Comparison of ENCODE assay signal across 8 cellular contexts in genomic region chr7:64795176-64795575, GRCh38. TPM values are rescaled to one million over a fixed set of nuclear protein-coding genes. Genes with fewer than 3 reads are reported as not detected.
A peak's percentile ranks its signal among the peaks of the same experiment; 100 is the strongest.
DNase-seq lines count a peak whose midpoint lies in the region; ATAC-seq, FAIRE-seq and TF ChIP-seq lines count a peak whose summit lies in the region.

No MANE protein-coding gene starts in this region.

- H3K79me2 ChIP-seq in HepG2 (ENCODE audit: insufficient read depth, low read length) = peaks cover 7% of the 10 kb centered on the region

- TF ChIP-seq EP300 in HepG2 (IDR thresholded peaks at IDR 0.05; ENCODE audit: low read depth in 2 of 2, low read length in 2 of 2) = no peak
- TF ChIP-seq EP300 in HepG2 (CRISPR knock-in tag; IDR thresholded peaks at IDR 0.05; ENCODE audit: borderline replicate concordance) = no peak

- no peak for TF ChIP-seq POLR2A in HepG2 (IDR thresholded peaks at IDR 0.05; ENCODE audit: insufficient read depth in 1 of 2, low read depth in 2 of 2, low read length in 2 of 2)

- H3K9me3 ChIP-seq in HepG2 (ENCODE audit: low read length) = no peaks in the 10 kb centered on the region
- H3K9me3 ChIP-seq in tibial artery = no peaks in the 10 kb centered on the region

- H3K27ac Mint-ChIP-seq in activated T-cell treated with anti-CD3 and anti-CD28 coated beads, Interleukin-2, amount 50 U/mL, for 72 hours = peak overlapping the region; percentile 96
- no peak overlapping the region for H3K27ac Mint-ChIP-seq in activated naive CD8-positive, alpha-beta T cell treated with anti-CD3 and anti-CD28 coated beads for 36 hours

- TF ChIP-seq CTCF in HepG2 (CRISPR knock-in tag; IDR thresholded peaks at IDR 0.05) (no peak), tibial artery (IDR thresholded peaks at IDR 0.05) (no peak)

- no peak for FAIRE-seq in HepG2 (lab: Jason Lieb, UNC)

- no peaks in the 10 kb centered on the region for H3K9me3 Mint-ChIP-seq in activated T-cell treated with anti-CD3 and anti-CD28 coated beads, Interleukin-2, amount 50 U/mL, for 72 hours
- no peaks in the 10 kb centered on the region for H3K9me3 Mint-ChIP-seq in activated naive CD8-positive, alpha-beta T cell treated with anti-CD3 and anti-CD28 coated beads for 36 hours

- DNase-seq in activated T-cell treated with anti-CD3 and anti-CD28 coated beads, Interleukin-2, amount 50 U/mL, for 72 hours = no peak
- DNase-seq in activated T-cell treated with anti-CD3 and anti-CD28 coated beads for 4 hours (no peak), HepG2 (ENCODE audit: low spot score) (no peak), tibial artery (no peak), anterior cingulate cortex (lab: John Stamatoyannopoulos, UW) (no peak), NCI-H2081 treated with DMSO at 0.1 percent for 48 hours (lab: John Stamatoyannopoulos, UW) (no peak)
- DNase-seq in activated naive CD8-positive, alpha-beta T cell treated with anti-CD3 and anti-CD28 coated beads for 36 hours = no peak

- H3K9ac ChIP-seq in HepG2 (ENCODE audit: insufficient read depth, low read depth, low read length) = peak overlapping the region; percentile 83

- H2AFZ ChIP-seq in HepG2 (ENCODE audit: low read length) = no peak overlapping the region

- peak overlapping the region; percentile 63 for H3K4me2 ChIP-seq in HepG2 (ENCODE audit: low read depth, low read length)

- H3K4me3 ChIP-seq in HepG2 (replicated peaks in 1 of 3; ENCODE audit: insufficient read depth in 1 of 3, low read depth in 2 of 3, low read length in 3 of 3) = peak overlapping the region; percentile 91 to 99 (median 97)
- H3K4me3 ChIP-seq in tibial artery = peak overlapping the region; percentile 67 to 92

- H3K27me3 ChIP-seq in HepG2 (ENCODE audit: control insufficient read depth in 1 of 2, insufficient read depth in 2 of 2, low read length in 2 of 2) = no peaks in the 10 kb centered on the region; a peak in 1 of 5 replicates
- H3K27me3 ChIP-seq in tibial artery = no peaks in the 10 kb centered on the region

- in situ Hi-C loops in HepG2 (cut with HindIII; ENCODE audit: extremely low pct_ligation_motif_present, low pct_unique_long_range_greater_than_20kb) = no loop called here

- no peaks in the 10 kb centered on the region for H4K20me1 ChIP-seq in HepG2 (ENCODE audit: insufficient read depth, low read length)

- no peak for TF ChIP-seq RAD21 in HepG2 (CRISPR knock-in tag; IDR thresholded peaks at IDR 0.05)

- POLR2A ChIA-PET in HepG2 (lab: Yijun Ruan, JAX) = interaction anchor here (1.3 kb wide), 1 partner anchor 53 kb away, joined by 3 read pairs; no protein-coding TSS in a partner anchor

- no peaks in the 10 kb centered on the region for H3K27me3 Mint-ChIP-seq in activated T-cell treated with anti-CD3 and anti-CD28 coated beads, Interleukin-2, amount 50 U/mL, for 72 hours (ENCODE audit: low read depth)
- no peaks in the 10 kb centered on the region for H3K27me3 Mint-ChIP-seq in activated naive CD8-positive, alpha-beta T cell treated with anti-CD3 and anti-CD28 coated beads for 36 hours

- H3K27ac ChIP-seq in HepG2 (ENCODE audit: extremely low read length, insufficient read depth, low read length) (peak overlapping the region; percentile 69), tibial artery (peak overlapping the region in 1 of 2 donors; percentile 84)

- intact Hi-C loops in HepG2 (cut with micrococcal nuclease; ENCODE audit: unreplicated experiment) = loop anchor here (10.0 kb wide), 1 partner anchor 130 kb away; the partner anchor contains the start of gene ZNF107
- intact Hi-C loops in tibial artery (cut with DNase I; ENCODE audit: low total_unique reads) = loop anchor here (10.0 kb wide), 1 partner anchor 90 kb away; no protein-coding TSS in a partner anchor

- H3K36me3 ChIP-seq in HepG2 (replicated peaks in 1 of 2; ENCODE audit: control insufficient read depth in 1 of 2, insufficient read depth in 2 of 2, low read length in 2 of 2) = peaks cover under 1 to 10% of the 10 kb centered on the region in 2 experiments; a peak in 3 of 5 replicates
- peaks cover 0 to 12% (median 6%) of the 10 kb centered on the region in 3 donors for H3K36me3 ChIP-seq in tibial artery

- peak overlapping the region; percentile 100 for H3K4me3 Mint-ChIP-seq in activated T-cell treated with anti-CD3 and anti-CD28 coated beads, Interleukin-2, amount 50 U/mL, for 72 hours
- H3K4me3 Mint-ChIP-seq in activated naive CD8-positive, alpha-beta T cell treated with anti-CD3 and anti-CD28 coated beads for 36 hours = peak overlapping the region; percentile 95

- H3K36me3 Mint-ChIP-seq in activated T-cell treated with anti-CD3 and anti-CD28 coated beads, Interleukin-2, amount 50 U/mL, for 72 hours (ENCODE audit: insufficient read depth in 2 of 2) = peaks cover 0 to 22% of the 10 kb centered on the region in 2 donors
- H3K36me3 Mint-ChIP-seq in activated naive CD8-positive, alpha-beta T cell treated with anti-CD3 and anti-CD28 coated beads for 36 hours = peaks cover 40% of the 10 kb centered on the region

- CTCF ChIA-PET in HepG2 (lab: Yijun Ruan, JAX; ENCODE audit: low intra/inter-chr PET ratio, low total read pairs) = no interaction called here

- peaks cover 18% of the 10 kb centered on the region for H3K4me1 ChIP-seq in HepG2 (ENCODE audit: insufficient read depth, low read length)
- H3K4me1 ChIP-seq in tibial artery = peaks cover 0 to 22% (median 9%) of the 10 kb centered on the region in 4 donors

- peaks cover 32% of the 10 kb centered on the region for H3K4me1 Mint-ChIP-seq in activated T-cell treated with anti-CD3 and anti-CD28 coated beads, Interleukin-2, amount 50 U/mL, for 72 hours (ENCODE audit: low read depth)
- peaks cover 29% of the 10 kb centered on the region for H3K4me1 Mint-ChIP-seq in activated naive CD8-positive, alpha-beta T cell treated with anti-CD3 and anti-CD28 coated beads for 36 hours

- WGBS in HepG2 (ENCODE audit: low lambda C conversion rate) = 7% methylated on average over 1 of the region's 1 CpG

- ATAC-seq in activated T-cell treated with anti-CD3 and anti-CD28 coated beads, Interleukin-2, amount 50 U/mL, for 72 hours (replicated peaks in 1 of 2) = no peak
- no peak for ATAC-seq in HepG2
- no peak for ATAC-seq in HG02840 (IDR thresholded peaks at IDR 0.05; ENCODE audit: low FRiP score, unreplicated experiment)

- BruUV-seq in HepG2 (replicated peaks; lab: Mats Ljungman, UMichigan) = TSS peak; percentile 61

RNA-seq across cellular contexts. Expression of gene ZNF138, which starts 0.9 kb away (rescaled TPM):
- 10 to 100 TPM; 16.8 to 17.7 TPM for total RNA-seq in activated T-cell treated with anti-CD3 and anti-CD28 coated beads, Interleukin-2, amount 50 U/mL, for 72 hours
- total RNA-seq in activated naive CD8-positive, alpha-beta T cell treated with anti-CD3 and anti-CD28 coated beads for 36 hours = 10 to 100 TPM in 1 of 2 experiments, 1 to 10 TPM in 1; 9.5 to 10.6 TPM
- 5.8 and 7.6 TPM in 2 replicates for total RNA-seq in HepG2 (2016; rRNA removed; fragmentation: Illumina TruSeq; extraction: Trizol)
- total RNA-seq in HepG2 (2016; cell fraction: cytosol; rRNA removed; fragmentation: Illumina TruSeq; extraction: Trizol; ENCODE audit: low read depth) = 2.4 and 2.6 TPM in 2 replicates
- total RNA-seq in HepG2 (2016; cell fraction: insoluble cytoplasmic fraction; rRNA removed; fragmentation: Illumina TruSeq; extraction: Trizol) = 5.5 and 7.9 TPM in 2 replicates
- 4.5 and 5.5 TPM in 2 replicates for total RNA-seq in HepG2 (2016; cell fraction: membrane; rRNA removed; fragmentation: Illumina TruSeq; extraction: Trizol)
- 10.3 and 10.9 TPM in 2 replicates for total RNA-seq in HepG2 (2016; cell fraction: nucleus; rRNA removed; fragmentation: Illumina TruSeq; extraction: Trizol)
- 2.3 and 2.7 TPM in 2 replicates for polyA plus RNA-seq in HepG2 (2011; rRNA removed)
- polyA plus RNA-seq in HepG2 (2011; cell fraction: cytosol; rRNA removed) = 1.4 and 1.6 TPM in 2 replicates
- polyA plus RNA-seq in HepG2 (2011; cell fraction: nucleus; rRNA removed) = 2.1 and 2.6 TPM in 2 replicates
- polyA plus RNA-seq in HepG2 (2012) = 2.7 and 3.7 TPM in 2 replicates
- polyA plus RNA-seq in HepG2 (2016; cell fraction: cytosol; fragmentation: Illumina TruSeq; extraction: Trizol; ENCODE audit: low read depth) = 1.8 and 2.7 TPM in 2 replicates
- 7.6 and 8.2 TPM in 2 replicates for polyA plus RNA-seq in HepG2 (2016; cell fraction: insoluble cytoplasmic fraction; fragmentation: Illumina TruSeq; extraction: Trizol; ENCODE audit: low read depth)
- 3.2 and 4.3 TPM in 2 replicates for polyA plus RNA-seq in HepG2 (2016; cell fraction: membrane; fragmentation: Illumina TruSeq; extraction: Trizol; ENCODE audit: low read depth)
- 13.9 and 14.0 TPM in 2 replicates for polyA plus RNA-seq in HepG2 (2016; cell fraction: nucleus; fragmentation: Illumina TruSeq; extraction: Trizol; ENCODE audit: insufficient read depth, low read depth)
- 1.1 and 1.6 TPM in 2 replicates for polyA minus RNA-seq in HepG2 (2011; rRNA and poly(A)+ RNA removed; ENCODE audit: low replicate concordance)
- polyA minus RNA-seq in HepG2 (2011; cell fraction: cytosol; rRNA and poly(A)+ RNA removed) = 1.8 and 2.6 TPM in 2 replicates
- 7.9 and 11.1 TPM in 2 replicates for polyA minus RNA-seq in HepG2 (2011; cell fraction: nucleus; rRNA and poly(A)+ RNA removed)
